ENCODE assay signal across 20 cellular contexts in the genomic region with DNA sequence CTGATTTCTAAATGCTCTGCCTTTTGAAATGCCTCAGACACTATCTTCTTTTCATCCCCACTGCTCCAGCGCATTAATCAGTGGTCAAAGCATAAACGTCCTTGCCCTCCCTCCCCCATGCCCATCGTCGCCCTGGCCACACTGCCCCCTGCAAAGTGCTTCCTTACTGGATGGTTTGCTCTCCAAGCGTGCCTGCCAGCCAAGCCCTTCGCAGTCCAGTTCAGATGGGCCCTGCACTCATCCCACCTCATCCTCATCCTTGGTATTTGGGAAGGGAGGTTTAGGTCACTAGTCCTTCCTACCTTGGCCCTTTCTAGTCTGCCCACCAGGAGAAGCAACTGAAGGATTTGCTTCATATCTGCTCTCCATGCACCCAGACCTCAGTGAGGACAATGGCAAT. TPM values are rescaled to one million over a fixed set of nuclear protein-coding genes. Genes with fewer than 3 reads are reported as not detected.
"Had no signal": no experiment of that assay in that cellular context is flagged by ENCODE, and none has a peak within 500 bp of the region (broad histone marks: within the 10 kb centered on the region; RNA-seq: fewer than 3 reads in every experiment).

No MANE protein-coding gene starts in this region.

- H3K4me1 ChIP-seq: right lobe of liver had no signal

- DNase-seq: activated naive CD4-positive, alpha-beta T cell treated with anti-CD3 and anti-CD28 coated beads, Interleukin-2, amount 10 ng/mL, durations not matched to agents 7 days and 5 days; activated T-cell treated with anti-CD3 and anti-CD28 coated beads for 4 hours; caudate nucleus; effector memory CD4-positive, alpha-beta T cell; mesendoderm; posterior cingulate gyrus; right lobe of liver; stimulated activated CD4-positive, alpha-beta T cell treated with anti-CD3 and anti-CD28 coated beads, Interleukin-12 subunit alpha, Interleukin-12 subunit beta, amount 100 ng/mL, for 4 hours; stimulated activated naive CD4-positive, alpha-beta T cell had no signal

- H3K27ac ChIP-seq: epithelial cell of prostate, right lobe of liver had no signal

- H3K27ac Mint-ChIP-seq: activated CD4-positive, alpha-beta T cell treated with anti-CD3 and anti-CD28 coated beads, Interleukin-2, amount 10 ng/mL, durations not matched to agents 24 days and 14 days; activated naive CD4-positive, alpha-beta T cell treated with anti-CD3 and anti-CD28 coated beads, Interleukin-2, amount 10 ng/mL, durations not matched to agents 7 days and 5 days; activated T-helper 17 cell treated with anti-CD3 and anti-CD28 coated beads, Interleukin-2, amount 50 U/mL, for 72 hours; WTC11 had no signal

- ATAC-seq: activated T-helper 17 cell treated with anti-CD3 and anti-CD28 coated beads, Interleukin-2, amount 50 U/mL, for 72 hours; right lobe of liver; SK-N-SH treated with all-trans-retinoic acid at 6 μM for 48 hours; WTC11 had no signal

- H3K36me3 Mint-ChIP-seq: activated naive CD4-positive, alpha-beta T cell treated with anti-CD3 and anti-CD28 coated beads, Interleukin-2, amount 10 ng/mL, durations not matched to agents 7 days and 5 days; WTC11 had no signal

- H3K27me3 ChIP-seq: right lobe of liver had no signal

- H3K4me3 Mint-ChIP-seq: activated CD4-positive, alpha-beta T cell treated with anti-CD3 and anti-CD28 coated beads, Interleukin-2, amount 10 ng/mL, durations not matched to agents 24 days and 14 days; activated naive CD4-positive, alpha-beta T cell treated with anti-CD3 and anti-CD28 coated beads, Interleukin-2, amount 10 ng/mL, durations not matched to agents 7 days and 5 days; activated T-helper 17 cell treated with anti-CD3 and anti-CD28 coated beads, Interleukin-2, amount 50 U/mL, for 72 hours; WTC11 had no signal

- H3K9me3 ChIP-seq: right lobe of liver had no signal

- H3K9me3 Mint-ChIP-seq: activated CD4-positive, alpha-beta T cell treated with anti-CD3 and anti-CD28 coated beads, Interleukin-2, amount 10 ng/mL, durations not matched to agents 24 days and 14 days; activated naive CD4-positive, alpha-beta T cell treated with anti-CD3 and anti-CD28 coated beads, Interleukin-2, amount 10 ng/mL, durations not matched to agents 7 days and 5 days; activated T-helper 17 cell treated with anti-CD3 and anti-CD28 coated beads, Interleukin-2, amount 50 U/mL, for 72 hours; WTC11 had no signal

RNA-seq across cellular contexts. Expression of gene GJA4, which starts 3.1 kb away (rescaled TPM):
- total RNA-seq: activated CD4-positive, alpha-beta T cell treated with anti-CD3 and anti-CD28 coated beads, Interleukin-2, amount 10 ng/mL, durations not matched to agents 24 days and 14 days; activated CD8-positive, alpha-beta memory T cell treated with anti-CD3 and anti-CD28 coated beads for 36 hours; activated T-helper 17 cell treated with anti-CD3 and anti-CD28 coated beads, Interleukin-2, amount 50 U/mL, for 72 hours; myocyte had no signal

RNA-seq across cellular contexts. Expression of gene GJB3, which starts 14.9 kb away (rescaled TPM):
- total RNA-seq: activated CD4-positive, alpha-beta T cell treated with anti-CD3 and anti-CD28 coated beads, Interleukin-2, amount 10 ng/mL, durations not matched to agents 24 days and 14 days; activated CD8-positive, alpha-beta memory T cell treated with anti-CD3 and anti-CD28 coated beads for 36 hours; activated T-helper 17 cell treated with anti-CD3 and anti-CD28 coated beads, Interleukin-2, amount 50 U/mL, for 72 hours; myocyte; T-helper 1 cell treated with Interleukin-12 subunit alpha and Interleukin-12 subunit beta and Interleukin-4 antibody, amounts not matched to agents 30 ng/mL and 1 ng/mL, for 36 hours; temporal lobe had no signal

RNA-seq across cellular contexts. Expression of gene GJB4, which starts 36.4 kb away (rescaled TPM):
- total RNA-seq: activated CD4-positive, alpha-beta T cell treated with anti-CD3 and anti-CD28 coated beads, Interleukin-2, amount 10 ng/mL, durations not matched to agents 24 days and 14 days; activated CD8-positive, alpha-beta memory T cell treated with anti-CD3 and anti-CD28 coated beads for 36 hours; activated T-helper 17 cell treated with anti-CD3 and anti-CD28 coated beads, Interleukin-2, amount 50 U/mL, for 72 hours; glomerular endothelial cell; myocyte; right lobe of liver; T-helper 1 cell treated with Interleukin-12 subunit alpha and Interleukin-12 subunit beta and Interleukin-4 antibody, amounts not matched to agents 30 ng/mL and 1 ng/mL, for 36 hours; temporal lobe had no signal
- polyA plus RNA-seq: adipose tissue had no signal

RNA-seq across cellular contexts. Expression of gene GJB5, which starts 41.1 kb away (rescaled TPM):
- total RNA-seq: activated CD4-positive, alpha-beta T cell treated with anti-CD3 and anti-CD28 coated beads, Interleukin-2, amount 10 ng/mL, durations not matched to agents 24 days and 14 days; activated CD8-positive, alpha-beta memory T cell treated with anti-CD3 and anti-CD28 coated beads for 36 hours; activated T-helper 17 cell treated with anti-CD3 and anti-CD28 coated beads, Interleukin-2, amount 50 U/mL, for 72 hours; glomerular endothelial cell; myocyte; right lobe of liver; T-helper 1 cell treated with Interleukin-12 subunit alpha and Interleukin-12 subunit beta and Interleukin-4 antibody, amounts not matched to agents 30 ng/mL and 1 ng/mL, for 36 hours; temporal lobe had no signal
